9 cellular contexts compared by ENCODE assay signal in genomic region chr1:153261793-153262371, GRCh38. TPM values are rescaled to one million over a fixed set of nuclear protein-coding genes. Genes with fewer than 3 reads are reported as not detected.
A peak's percentile ranks its signal among the peaks of the same experiment; 100 is the strongest.
DNase-seq lines count a peak whose midpoint lies in the region; ATAC-seq, FAIRE-seq and TF ChIP-seq lines count a peak whose summit lies in the region.
"Had no signal": no experiment of that assay in that cellular context is flagged by ENCODE, and none has a peak within 500 bp of the region (broad histone marks: within the 10 kb centered on the region; RNA-seq: fewer than 3 reads in every experiment).

No MANE protein-coding gene starts in this region.

- TF ChIP-seq CTCF in GM12865 (IDR thresholded peaks at IDR 0.05; ENCODE audit: insufficient read depth, low read depth, low read length, missing control alignments) (no peak), Panc1 (IDR thresholded peaks at IDR 0.05) (no peak), esophagus squamous epithelium (IDR thresholded peaks at IDR 0.05) (no peak), psoas muscle (IDR thresholded peaks at IDR 0.05) (no peak)

- FAIRE-seq in H54 (lab: Jason Lieb, UNC), result no peak

- intact Hi-C loops in Panc1 (cut with micrococcal nuclease; ENCODE audit: unreplicated experiment), result no loop called here
- intact Hi-C loops in esophagus squamous epithelium (cut with DNase I), result no loop called here
- intact Hi-C loops in psoas muscle (cut with DNase I), result no loop called here

- ATAC-seq in Panc1, result peak; percentile 64
- ATAC-seq in psoas muscle, result no peak
- no peak for ATAC-seq in HG02610 (IDR thresholded peaks at IDR 0.05; ENCODE audit: unreplicated experiment)
- no peak for ATAC-seq in GM21423 (IDR thresholded peaks at IDR 0.05; ENCODE audit: unreplicated experiment)

- H3K4me3 ChIP-seq in GM12865 (ENCODE audit: low read depth, low read length) (peak overlapping the region; percentile 17), Panc1 (ENCODE audit: low read depth in 2 of 2, low read length in 2 of 2) (peak overlapping the region; percentile 23 to 31; a peak in 3 of 4 replicates), esophagus squamous epithelium (peak overlapping the region; percentile 34 to 71 (median 44)), psoas muscle (peak overlapping the region; percentile 56)

- TF ChIP-seq POLR2A in esophagus squamous epithelium (IDR thresholded peaks at IDR 0.05), result no peak
- TF ChIP-seq POLR2A in H54 (IDR thresholded peaks at IDR 0.05; ENCODE audit: low read depth, low read length), result no peak

- no peaks in the 10 kb centered on the region for H3K36me3 ChIP-seq in Panc1 (ENCODE audit: control insufficient read depth, insufficient read depth, low read length)
- H3K36me3 ChIP-seq in esophagus squamous epithelium, result no peaks in the 10 kb centered on the region
- no peaks in the 10 kb centered on the region for H3K36me3 ChIP-seq in psoas muscle (ENCODE audit: insufficient read depth in 1 of 2, low read depth in 1 of 2)

- WGBS in esophagus squamous epithelium, 2 donors, result 38 to 39% methylated on average over 8 to 9 of the region's 18 CpGs
- 16 to 24% (median 19%) methylated on average over 18 of the region's 18 CpGs for WGBS in psoas muscle, 3 donors

- CTCF ChIA-PET in Panc1 (lab: Charles Lee), result no interaction called here

- no TSS peak for BruUV-seq in Panc1 (replicated peaks; lab: Mats Ljungman, UMichigan)

- H3K27ac ChIP-seq in Panc1 (ENCODE audit: low read length) (no peak overlapping the region), esophagus squamous epithelium (no peak overlapping the region), psoas muscle (no peak overlapping the region)

- no peaks in the 10 kb centered on the region for H3K9me3 ChIP-seq in Panc1 (ENCODE audit: control insufficient read depth, insufficient read depth, low read depth, low read length)
- no peaks in the 10 kb centered on the region for H3K9me3 ChIP-seq in esophagus squamous epithelium
- H3K9me3 ChIP-seq in psoas muscle, result no peaks in the 10 kb centered on the region

- peaks cover 41% of the 10 kb centered on the region for H3K27me3 ChIP-seq in Panc1 (ENCODE audit: control insufficient read depth, insufficient read depth, low read length)
- H3K27me3 ChIP-seq in esophagus squamous epithelium, result peaks cover 0 to 71% (median 0%) of the 10 kb centered on the region in 4 donors
- H3K27me3 ChIP-seq in psoas muscle (ENCODE audit: insufficient read depth in 3 of 3, low read length in 2 of 3), result peaks cover 0 to 66% (median 19%) of the 10 kb centered on the region in 3 donors

- H3K4me1 ChIP-seq in Panc1 (ENCODE audit: control insufficient read depth, insufficient read depth, low read length), result 0 out of 2 replicates have a peak, but pooled peaks cover 2% of the 10 kb centered on the region
- H3K4me1 ChIP-seq in esophagus squamous epithelium, result peaks cover 7 to 26% (median 14%) of the 10 kb centered on the region in 3 donors
- peaks cover 4% of the 10 kb centered on the region for H3K4me1 ChIP-seq in psoas muscle

- DNase-seq in GM12865 (ENCODE audit: low read depth), result peak; percentile 5
- no peak for DNase-seq in Panc1 (ENCODE audit: low read depth, low spot score)
- DNase-seq in esophagus squamous epithelium (lab: John Stamatoyannopoulos, UW), result no peak
- no peak for DNase-seq in psoas muscle
- no peak for DNase-seq in NCI-H226
- DNase-seq in H54 (ENCODE audit: insufficient read length, low spot score), result no peak
- DNase-seq: cortex of kidney had no signal

- POLR2A ChIA-PET in Panc1 (lab: Charles Lee), result interaction anchor here (0.6 kb wide), 1 partner anchor 34 kb away, joined by 4 read pairs; no protein-coding TSS in a partner anchor

- in situ Hi-C loops in Panc1 (cut with HindIII; ENCODE audit: low pct_unique_long_range_greater_than_20kb, low sequenced_read_pairs), result no loop called here

RNA-seq across cellular contexts. Expression of gene LORICRIN, which starts 2.4 kb away (rescaled TPM):
- total RNA-seq in Panc1 (2021; ENCODE audit: unreplicated experiment) (not detected), esophagus squamous epithelium (not detected), psoas muscle (not detected)
- polyA plus RNA-seq in Panc1 (2012; ENCODE audit: insufficient read length), result not detected
- polyA plus RNA-seq in psoas muscle, result under 1 TPM in 2 of 3 donors, not detected in 1; 0.06 to 0.25 TPM

RNA-seq across cellular contexts. Expression of gene PRR9, which starts 44.5 kb away (rescaled TPM):
- total RNA-seq in Panc1 (2021; ENCODE audit: unreplicated experiment), result not detected
- not detected for polyA plus RNA-seq in Panc1 (2012; ENCODE audit: insufficient read length)
- total RNA-seq in esophagus squamous epithelium, result not detected
- total RNA-seq in psoas muscle, result not detected
- polyA plus RNA-seq in psoas muscle, result under 1 TPM in 1 of 3 donors, not detected in 2; 0.04 TPM

RNA-seq across cellular contexts. Expression of gene PGLYRP3, which starts 50.9 kb away (rescaled TPM):
- total RNA-seq in Panc1 (2021; ENCODE audit: unreplicated experiment), result not detected
- polyA plus RNA-seq in Panc1 (2012; ENCODE audit: insufficient read length), result not detected
- total RNA-seq in esophagus squamous epithelium, result 10 to 100 TPM; 14.3 to 44.0 (median 23.8) TPM
- total RNA-seq in psoas muscle, result not detected
- not detected for polyA plus RNA-seq in psoas muscle

RNA-seq across cellular contexts. Expression of gene LELP1, which starts 58.7 kb away (rescaled TPM):
- not detected for total RNA-seq in Panc1 (2021; ENCODE audit: unreplicated experiment)
- not detected for polyA plus RNA-seq in Panc1 (2012; ENCODE audit: insufficient read length)
- not detected for total RNA-seq in esophagus squamous epithelium
- total RNA-seq in psoas muscle, result not detected
- not detected for polyA plus RNA-seq in psoas muscle

Comparison
In these comparisons a context has a peak if more than half of its experiments do, and no peak if none do; other contexts are left out.
1. RNA of gene PGLYRP3, which starts 50.9 kb away (total RNA-seq): 14.3 to 44.0 TPM in esophagus squamous epithelium; not detected in Panc1 (single experiment) and not detected in psoas muscle; every median in the first group is over 10 times any median in the second.
2. Peak in every context shown above with its lines, with median percentiles within 50 percentile points of each other: H3K4me3 ChIP-seq.